Comparison of ENCODE assay signal across 13 cellular contexts in genomic region chr1:24695202-24695974, GRCh38. TPM values are rescaled to one million over a fixed set of nuclear protein-coding genes. Genes with fewer than 3 reads are reported as not detected.
DNase-seq lines count a peak whose midpoint lies in the region; ATAC-seq, FAIRE-seq and TF ChIP-seq lines count a peak whose summit lies in the region.
"Had no signal": no experiment of that assay in that cellular context is flagged by ENCODE, and none has a peak within 500 bp of the region (broad histone marks: within the 10 kb centered on the region; RNA-seq: fewer than 3 reads in every experiment).

No MANE protein-coding gene starts in this region.

- no peak overlapping the region for H3K27ac Mint-ChIP-seq in central memory CD8-positive, alpha-beta T cell (ENCODE audit: low read depth)

- H3K27me3 ChIP-seq in HepG2 (ENCODE audit: control insufficient read depth in 1 of 2, insufficient read depth in 2 of 2, low read length in 2 of 2) (peaks cover 2 to 4% of the 10 kb centered on the region in 2 experiments; a peak in 2 of 5 replicates), upper lobe of left lung (no peaks in the 10 kb centered on the region)
- H3K27me3 ChIP-seq: SJSA1 had no signal

- H3K9me3 ChIP-seq in HepG2 (ENCODE audit: low read length) (no peaks in the 10 kb centered on the region), upper lobe of left lung (no peaks in the 10 kb centered on the region)
- H3K9me3 ChIP-seq: SJSA1 had no signal

- H3K9ac ChIP-seq in HepG2 (ENCODE audit: insufficient read depth, low read depth, low read length) = no peak overlapping the region

- no peak overlapping the region for H3K27ac ChIP-seq in HepG2 (ENCODE audit: extremely low read length, insufficient read depth, low read length)
- H3K27ac ChIP-seq in upper lobe of left lung = peak overlapping the region; percentile 66 to 90 (median 78)
- H3K27ac ChIP-seq: SJSA1 had no signal

- no peak for FAIRE-seq in HepG2 (lab: Jason Lieb, UNC)

- peaks cover 16% of the 10 kb centered on the region for H3K4me1 Mint-ChIP-seq in central memory CD8-positive, alpha-beta T cell

- no TSS peak for BruUV-seq in HepG2 (replicated peaks; lab: Mats Ljungman, UMichigan)

- TF ChIP-seq CTCF in HepG2 (CRISPR knock-in tag; IDR thresholded peaks at IDR 0.05) (no peak), upper lobe of left lung (IDR thresholded peaks at IDR 0.05) (no peak)

- in situ Hi-C loops in HepG2 (cut with HindIII; ENCODE audit: extremely low pct_ligation_motif_present, low pct_unique_long_range_greater_than_20kb) = no loop called here

- H3K4me1 ChIP-seq in HepG2 (ENCODE audit: insufficient read depth, low read length) = peaks cover 42% of the 10 kb centered on the region
- H3K4me1 ChIP-seq in upper lobe of left lung = peaks cover 30 to 42% (median 37%) of the 10 kb centered on the region in 4 donors

- H3K4me3 ChIP-seq in HepG2 (replicated peaks in 1 of 3; ENCODE audit: insufficient read depth in 1 of 3, low read depth in 2 of 3, low read length in 3 of 3) (no peak overlapping the region), upper lobe of left lung (no peak overlapping the region)
- H3K4me3 ChIP-seq: SJSA1 had no signal

- POLR2A ChIA-PET in HepG2 (lab: Yijun Ruan, JAX) = interaction anchor here (1.8 to 1.9 kb wide), 2 partner anchors 29 to 50 kb away, joined by 5 read pairs; partner anchors contain the start of gene CLIC4

- peak overlapping the region; percentile 9 for H3K4me3 Mint-ChIP-seq in central memory CD8-positive, alpha-beta T cell

- H3K9me3 Mint-ChIP-seq in central memory CD8-positive, alpha-beta T cell = no peaks in the 10 kb centered on the region

- intact Hi-C loops in HepG2 (cut with micrococcal nuclease; ENCODE audit: unreplicated experiment) = no loop called here

- no peaks in the 10 kb centered on the region for H4K20me1 ChIP-seq in HepG2 (ENCODE audit: insufficient read depth, low read length)

- peaks cover 8% of the 10 kb centered on the region for H3K36me3 Mint-ChIP-seq in central memory CD8-positive, alpha-beta T cell (ENCODE audit: insufficient read depth)

- H3K4me2 ChIP-seq in HepG2 (ENCODE audit: low read depth, low read length) = no peak overlapping the region

- peak; percentile 3 for DNase-seq in activated effector memory CD4-positive, alpha-beta T cell treated with Interleukin-2 at 50 U/mL for 16 hours
- DNase-seq in activated effector memory CD4-positive, alpha-beta T cell treated with anti-CD3 and anti-CD28 coated beads, Interleukin-2, amount 50 U/mL, for 16 hours = no peak
- DNase-seq in central memory CD8-positive, alpha-beta T cell (ENCODE audit: low spot score in 2 of 2) = no peak
- no peak for DNase-seq in HepG2 (ENCODE audit: low spot score)
- peak in 1 of 2 donors; percentile 52 for DNase-seq in upper lobe of left lung
- no peak for DNase-seq in anterior cingulate cortex (lab: John Stamatoyannopoulos, UW)
- DNase-seq in DMS53 treated with DMSO at 0.1 percent for 48 hours (lab: John Stamatoyannopoulos, UW; ENCODE audit: unreplicated experiment) = no peak
- no peak for DNase-seq in HPDE6-E6E7 (ENCODE audit: extremely low spot score)
- DNase-seq: activated CD4-positive, alpha-beta T cell treated with anti-CD3 and anti-CD28 coated beads for 4 hours; cerebellar nuclear complex; mammary epithelial cell; NCI-H446 treated with DMSO at 0.1 percent for 48 hours had no signal

- TF ChIP-seq POLR2A in HepG2 (IDR thresholded peaks at IDR 0.05; ENCODE audit: insufficient read depth in 1 of 2, low read depth in 2 of 2, low read length in 2 of 2) (no peak), upper lobe of left lung (IDR thresholded peaks at IDR 0.05) (no peak)

- 58% methylated on average over 6 of the region's 7 CpGs for WGBS in HepG2 (ENCODE audit: low lambda C conversion rate)
- WGBS in upper lobe of left lung, 2 donors = 47 to 59% methylated on average over 6 of the region's 7 CpGs

- peak; percentile 43 for ATAC-seq in central memory CD8-positive, alpha-beta T cell (replicated peaks; ENCODE audit: extremely low read depth, poor library complexity, severe bottlenecking)
- ATAC-seq in HepG2 = peak; percentile 43; the same call in 2 of the 3 replicates
- peak; percentile 34 to 46 for ATAC-seq in upper lobe of left lung (ENCODE audit: low FRiP score in 2 of 2)

- CTCF ChIA-PET in HepG2 (lab: Yijun Ruan, JAX; ENCODE audit: low intra/inter-chr PET ratio, low total read pairs) = no interaction called here

- TF ChIP-seq EP300 in HepG2 (IDR thresholded peaks at IDR 0.05; ENCODE audit: low read depth in 2 of 2, low read length in 2 of 2) (no peak), HepG2 (CRISPR knock-in tag; IDR thresholded peaks at IDR 0.05; ENCODE audit: borderline replicate concordance) (no peak), upper lobe of left lung (IDR thresholded peaks at IDR 0.05) (peak in 1 of 4 donors; percentile 70)

- H3K27me3 Mint-ChIP-seq in central memory CD8-positive, alpha-beta T cell = no peaks in the 10 kb centered on the region

- no peaks in the 10 kb centered on the region for H3K79me2 ChIP-seq in HepG2 (ENCODE audit: insufficient read depth, low read length)

- no peak for TF ChIP-seq RAD21 in HepG2 (CRISPR knock-in tag; IDR thresholded peaks at IDR 0.05)

- no peak overlapping the region for H2AFZ ChIP-seq in HepG2 (ENCODE audit: low read length)

- no peaks in the 10 kb centered on the region for H3K36me3 ChIP-seq in HepG2 (replicated peaks in 1 of 2; ENCODE audit: control insufficient read depth in 1 of 2, insufficient read depth in 2 of 2, low read length in 2 of 2)
- H3K36me3 ChIP-seq in upper lobe of left lung = no peaks in the 10 kb centered on the region
- H3K36me3 ChIP-seq: SJSA1 had no signal

TF ChIP-seq in HepG2, 621 proteins besides CTCF, POLR2A, EP300 and RAD21 (continues in another document):
- TF ChIP-seq ZBTB2 (CRISPR knock-in tag; IDR thresholded peaks at IDR 0.05; ENCODE audit: low read depth) = no peak

RNA-seq across cellular contexts. Expression of gene CLIC4, which starts 49.9 kb away (rescaled TPM):
- total RNA-seq in HepG2 (2016; rRNA removed; fragmentation: Illumina TruSeq; extraction: Trizol) (77.4 and 120 TPM in 2 replicates), upper lobe of left lung (100 to 1,000 TPM in 4 of 6 donors, 10 to 100 TPM in 2; 44.0 to 234 (median 147) TPM)
- 5.2 and 5.7 TPM in 2 replicates for total RNA-seq in HepG2 (2016; cell fraction: cytosol; rRNA removed; fragmentation: Illumina TruSeq; extraction: Trizol; ENCODE audit: low read depth)
- 79.6 and 107 TPM in 2 replicates for total RNA-seq in HepG2 (2016; cell fraction: insoluble cytoplasmic fraction; rRNA removed; fragmentation: Illumina TruSeq; extraction: Trizol)
- 27.3 and 32.5 TPM in 2 replicates for total RNA-seq in HepG2 (2016; cell fraction: membrane; rRNA removed; fragmentation: Illumina TruSeq; extraction: Trizol)
- 53.7 and 61.5 TPM in 2 replicates for total RNA-seq in HepG2 (2016; cell fraction: nucleus; rRNA removed; fragmentation: Illumina TruSeq; extraction: Trizol)
- polyA plus RNA-seq in HepG2 (2011; rRNA removed) = 19.9 and 23.3 TPM in 2 replicates
- 15.6 and 24.0 TPM in 2 replicates for polyA plus RNA-seq in HepG2 (2011; cell fraction: cytosol; rRNA removed)
- polyA plus RNA-seq in HepG2 (2011; cell fraction: nucleus; rRNA removed) = 8.0 and 12.1 TPM in 2 replicates
- polyA plus RNA-seq in HepG2 (2012) = 51.1 and 58.9 TPM in 2 replicates
- 5.0 and 5.8 TPM in 2 replicates for polyA plus RNA-seq in HepG2 (2016; cell fraction: cytosol; fragmentation: Illumina TruSeq; extraction: Trizol; ENCODE audit: low read depth)
- 122 and 132 TPM in 2 replicates for polyA plus RNA-seq in HepG2 (2016; cell fraction: insoluble cytoplasmic fraction; fragmentation: Illumina TruSeq; extraction: Trizol; ENCODE audit: low read depth)
- 19.2 and 20.4 TPM in 2 replicates for polyA plus RNA-seq in HepG2 (2016; cell fraction: membrane; fragmentation: Illumina TruSeq; extraction: Trizol; ENCODE audit: low read depth)
- polyA plus RNA-seq in HepG2 (2016; cell fraction: nucleus; fragmentation: Illumina TruSeq; extraction: Trizol; ENCODE audit: insufficient read depth, low read depth) = 62.7 and 67.7 TPM in 2 replicates
- 11.1 and 23.5 TPM in 2 replicates for polyA minus RNA-seq in HepG2 (2011; rRNA and poly(A)+ RNA removed; ENCODE audit: low replicate concordance)
- 41.9 and 45.3 TPM in 2 replicates for polyA minus RNA-seq in HepG2 (2011; cell fraction: cytosol; rRNA and poly(A)+ RNA removed)
- polyA minus RNA-seq in HepG2 (2011; cell fraction: nucleus; rRNA and poly(A)+ RNA removed) = 31.5 and 33.2 TPM in 2 replicates

RNA-seq across cellular contexts. Expression of gene SRRM1, which starts 52.3 kb away (rescaled TPM):
- total RNA-seq in HepG2 (2016; rRNA removed; fragmentation: Illumina TruSeq; extraction: Trizol) (31.6 and 33.7 TPM in 2 replicates), upper lobe of left lung (100 to 1,000 TPM in 3 of 6 donors, 10 to 100 TPM in 3; 76.0 to 429 (median 100.0) TPM)
- total RNA-seq in HepG2 (2016; cell fraction: cytosol; rRNA removed; fragmentation: Illumina TruSeq; extraction: Trizol; ENCODE audit: low read depth) = 13.1 and 14.5 TPM in 2 replicates
- 27.6 and 35.1 TPM in 2 replicates for total RNA-seq in HepG2 (2016; cell fraction: insoluble cytoplasmic fraction; rRNA removed; fragmentation: Illumina TruSeq; extraction: Trizol)
- 19.4 and 21.8 TPM in 2 replicates for total RNA-seq in HepG2 (2016; cell fraction: membrane; rRNA removed; fragmentation: Illumina TruSeq; extraction: Trizol)
- 80.4 and 81.8 TPM in 2 replicates for total RNA-seq in HepG2 (2016; cell fraction: nucleus; rRNA removed; fragmentation: Illumina TruSeq; extraction: Trizol)
- polyA plus RNA-seq in HepG2 (2011; rRNA removed) = 44.5 and 46.8 TPM in 2 replicates
- polyA plus RNA-seq in HepG2 (2011; cell fraction: cytosol; rRNA removed) = 12.5 and 17.1 TPM in 2 replicates
- polyA plus RNA-seq in HepG2 (2011; cell fraction: nucleus; rRNA removed) = 113 and 116 TPM in 2 replicates
- polyA plus RNA-seq in HepG2 (2012) = 96.3 and 117 TPM in 2 replicates
- polyA plus RNA-seq in HepG2 (2016; cell fraction: cytosol; fragmentation: Illumina TruSeq; extraction: Trizol; ENCODE audit: low read depth) = 5.2 and 5.8 TPM in 2 replicates
- 52.3 and 57.6 TPM in 2 replicates for polyA plus RNA-seq in HepG2 (2016; cell fraction: insoluble cytoplasmic fraction; fragmentation: Illumina TruSeq; extraction: Trizol; ENCODE audit: low read depth)
- polyA plus RNA-seq in HepG2 (2016; cell fraction: membrane; fragmentation: Illumina TruSeq; extraction: Trizol; ENCODE audit: low read depth) = 13.5 and 15.6 TPM in 2 replicates
- polyA plus RNA-seq in HepG2 (2016; cell fraction: nucleus; fragmentation: Illumina TruSeq; extraction: Trizol; ENCODE audit: insufficient read depth, low read depth) = 147 and 162 TPM in 2 replicates
- 27.3 and 67.7 TPM in 2 replicates for polyA minus RNA-seq in HepG2 (2011; rRNA and poly(A)+ RNA removed; ENCODE audit: low replicate concordance)
- polyA minus RNA-seq in HepG2 (2011; cell fraction: cytosol; rRNA and poly(A)+ RNA removed) = 15.2 and 21.5 TPM in 2 replicates
- 224 and 225 TPM in 2 replicates for polyA minus RNA-seq in HepG2 (2011; cell fraction: nucleus; rRNA and poly(A)+ RNA removed)
